8 cellular contexts compared by ENCODE assay signal in genomic region chr19:4474504-4475136, GRCh38. TPM values are rescaled to one million over a fixed set of nuclear protein-coding genes. Genes with fewer than 3 reads are reported as not detected.
DNase-seq lines count a peak whose midpoint lies in the region; FAIRE-seq and TF ChIP-seq lines count a peak whose summit lies in the region.

No MANE protein-coding gene starts in this region.

- 17% methylated on average over 15 of the region's 15 CpGs for WGBS in prostate gland

- H3K4me3 ChIP-seq in WERI-Rb-1 (ENCODE audit: low read depth, low read length) (peak overlapping the region; percentile 3; the same call in 1 of the 2 replicates), fibroblast of villous mesenchyme (ENCODE audit: low read depth, low read length) (peak overlapping the region; percentile 91), prostate gland (no peak overlapping the region)

- DNase-seq in EH (ENCODE audit: low read depth): peak; percentile 80
- DNase-seq in NCI-H1048 (lab: John Stamatoyannopoulos, UW): peak; percentile 58
- peak; percentile 55 for DNase-seq in WERI-Rb-1
- DNase-seq in fibroblast of villous mesenchyme (ENCODE audit: low read depth): peak; percentile 63
- DNase-seq in putamen (ENCODE audit: low spot score): peak; percentile 73
- DNase-seq in activated CD4-positive, CD25-positive, alpha-beta regulatory T cell treated with anti-CD3 and anti-CD28 coated beads, Interleukin-2, amount 50 U/mL, for 72 hours: no peak
- no peak for DNase-seq in prostate gland (ENCODE audit: low spot score)
- no peak for DNase-seq in RCC 7860 (ENCODE audit: low spot score)

- intact Hi-C loops in prostate gland (cut with DNase I): loop anchor here (5.0 kb wide), 1 partner anchor 43 kb away; the partner anchor contains the start of gene PLIN4

- no peak for TF ChIP-seq POLR2A in prostate gland (IDR thresholded peaks at IDR 0.05)

- peaks cover 11% of the 10 kb centered on the region for H3K4me1 ChIP-seq in prostate gland (replicated peaks)

- TF ChIP-seq CTCF in WERI-Rb-1 (IDR thresholded peaks at IDR 0.05; ENCODE audit: low read depth, low read length) (no peak), fibroblast of villous mesenchyme (IDR thresholded peaks at IDR 0.05; ENCODE audit: insufficient read depth, low read depth, low read length) (no peak), prostate gland (IDR thresholded peaks at IDR 0.05) (no peak)

- FAIRE-seq in RCC 7860 (lab: Jason Lieb, UNC): no peak

- H3K27me3 ChIP-seq in WERI-Rb-1 (ENCODE audit: insufficient read depth, low read depth, severe bottlenecking): no peaks in the 10 kb centered on the region
- no peaks in the 10 kb centered on the region for H3K27me3 ChIP-seq in prostate gland (replicated peaks; ENCODE audit: insufficient read depth)

- H3K9me3 ChIP-seq in WERI-Rb-1 (ENCODE audit: severe bottlenecking) (no peaks in the 10 kb centered on the region), prostate gland (no peaks in the 10 kb centered on the region)

- H3K36me3 ChIP-seq in WERI-Rb-1 (peaks cover 33% of the 10 kb centered on the region), prostate gland (no peaks in the 10 kb centered on the region)

- H3K27ac ChIP-seq in WERI-Rb-1 (no peak overlapping the region), prostate gland (no peak overlapping the region)

RNA-seq across cellular contexts. Expression of gene HDGFL2, which starts 2.5 kb away (rescaled TPM):
- total RNA-seq in fibroblast of villous mesenchyme (60.9 and 62.2 TPM in 2 replicates), prostate gland (10 to 100 TPM; 40.8 to 61.8 TPM)

RNA-seq across cellular contexts. Expression of gene UBXN6, which starts 17.0 kb away (rescaled TPM):
- total RNA-seq in fibroblast of villous mesenchyme (104 and 117 TPM in 2 replicates), prostate gland (100 to 1,000 TPM in 1 of 2 donors, 10 to 100 TPM in 1; 82.7 to 199 TPM)

RNA-seq across cellular contexts. Expression of gene PLIN4, which starts 43.7 kb away (rescaled TPM):
- total RNA-seq in fibroblast of villous mesenchyme (0.32 and 0.43 TPM in 2 replicates), prostate gland (10 to 100 TPM in 1 of 2 donors, 1 to 10 TPM in 1; 8.2 to 13.9 TPM)

Comparison
In these comparisons a context has a peak if more than half of its experiments do, and no peak if none do; other contexts are left out.
1. DNase-seq: peak in EH (single experiment), NCI-H1048 (single experiment), WERI-Rb-1 (single experiment), fibroblast of villous mesenchyme (single experiment) and putamen (single experiment); none in activated CD4-positive, CD25-positive, alpha-beta regulatory T cell treated with anti-CD3 and anti-CD28 coated beads, Interleukin-2, amount 50 U/mL, for 72 hours (single experiment), prostate gland (single experiment) and RCC 7860 (single experiment).
2. H3K4me3 ChIP-seq: peak in WERI-Rb-1 (single experiment) and fibroblast of villous mesenchyme (single experiment); none in prostate gland (0 of 2).